In the genomic region with DNA sequence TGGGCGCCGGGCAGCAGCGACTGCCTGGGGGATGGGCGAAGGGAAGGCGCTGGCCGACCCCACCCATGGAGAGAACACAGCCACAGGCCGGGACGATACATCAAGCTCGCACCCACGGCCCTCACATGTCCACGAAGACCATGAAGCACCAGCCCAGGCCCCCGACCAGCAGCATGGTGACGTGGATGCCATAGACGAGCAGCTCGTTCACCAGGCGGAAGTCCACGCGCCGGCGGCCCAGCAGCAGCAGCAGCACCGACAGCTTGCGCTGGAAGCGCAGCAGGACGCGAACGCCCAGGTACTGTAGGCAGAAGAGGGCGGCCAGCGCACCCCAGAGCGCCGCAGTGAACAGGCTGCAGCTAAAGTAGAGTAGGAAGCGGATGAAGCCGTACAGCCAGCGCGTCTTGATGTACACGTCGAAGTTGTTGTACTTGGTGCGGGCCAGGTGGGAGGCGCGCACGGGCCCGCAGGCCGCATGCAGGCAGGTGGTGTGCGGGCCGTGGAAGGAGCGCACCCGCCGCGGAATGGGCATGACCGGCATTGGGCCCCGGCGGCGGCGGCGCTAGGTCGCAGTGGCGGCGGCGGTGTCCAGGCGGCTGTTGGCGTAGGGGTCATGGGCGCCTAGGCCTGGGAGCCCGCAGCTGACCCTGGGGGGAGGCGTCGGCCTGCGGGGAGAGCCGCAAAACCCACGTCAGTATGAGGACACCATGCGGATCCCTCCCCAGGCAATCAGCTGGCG, we compare ENCODE assay signal across 1 cellular context.
TF ChIP-seq lines count a peak whose summit lies in the region.

No MANE protein-coding gene starts in this region.

TF ChIP-seq in GM23338, 12 proteins besides CTCF, POLR2A, EP300 and RAD21:
- TF ChIP-seq, protein P1, sequence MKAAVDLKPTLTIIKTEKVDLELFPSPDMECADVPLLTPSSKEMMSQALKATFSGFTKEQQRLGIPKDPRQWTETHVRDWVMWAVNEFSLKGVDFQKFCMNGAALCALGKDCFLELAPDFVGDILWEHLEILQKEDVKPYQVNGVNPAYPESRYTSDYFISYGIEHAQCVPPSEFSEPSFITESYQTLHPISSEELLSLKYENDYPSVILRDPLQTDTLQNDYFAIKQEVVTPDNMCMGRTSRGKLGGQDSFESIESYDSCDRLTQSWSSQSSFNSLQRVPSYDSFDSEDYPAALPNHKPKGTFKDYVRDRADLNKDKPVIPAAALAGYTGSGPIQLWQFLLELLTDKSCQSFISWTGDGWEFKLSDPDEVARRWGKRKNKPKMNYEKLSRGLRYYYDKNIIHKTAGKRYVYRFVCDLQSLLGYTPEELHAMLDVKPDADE (IDR thresholded peaks at IDR 0.05), result no peak
- TF ChIP-seq JUNB (IDR thresholded peaks at IDR 0.05; ENCODE audit: unreplicated experiment), result no peak
- TF ChIP-seq STAT1 (IDR thresholded peaks at IDR 0.05; ENCODE audit: unreplicated experiment), result no peak
- no peak for TF ChIP-seq EZH2phosphoT487 (IDR thresholded peaks at IDR 0.05; ENCODE audit: unreplicated experiment)
- TF ChIP-seq, protein P2, sequence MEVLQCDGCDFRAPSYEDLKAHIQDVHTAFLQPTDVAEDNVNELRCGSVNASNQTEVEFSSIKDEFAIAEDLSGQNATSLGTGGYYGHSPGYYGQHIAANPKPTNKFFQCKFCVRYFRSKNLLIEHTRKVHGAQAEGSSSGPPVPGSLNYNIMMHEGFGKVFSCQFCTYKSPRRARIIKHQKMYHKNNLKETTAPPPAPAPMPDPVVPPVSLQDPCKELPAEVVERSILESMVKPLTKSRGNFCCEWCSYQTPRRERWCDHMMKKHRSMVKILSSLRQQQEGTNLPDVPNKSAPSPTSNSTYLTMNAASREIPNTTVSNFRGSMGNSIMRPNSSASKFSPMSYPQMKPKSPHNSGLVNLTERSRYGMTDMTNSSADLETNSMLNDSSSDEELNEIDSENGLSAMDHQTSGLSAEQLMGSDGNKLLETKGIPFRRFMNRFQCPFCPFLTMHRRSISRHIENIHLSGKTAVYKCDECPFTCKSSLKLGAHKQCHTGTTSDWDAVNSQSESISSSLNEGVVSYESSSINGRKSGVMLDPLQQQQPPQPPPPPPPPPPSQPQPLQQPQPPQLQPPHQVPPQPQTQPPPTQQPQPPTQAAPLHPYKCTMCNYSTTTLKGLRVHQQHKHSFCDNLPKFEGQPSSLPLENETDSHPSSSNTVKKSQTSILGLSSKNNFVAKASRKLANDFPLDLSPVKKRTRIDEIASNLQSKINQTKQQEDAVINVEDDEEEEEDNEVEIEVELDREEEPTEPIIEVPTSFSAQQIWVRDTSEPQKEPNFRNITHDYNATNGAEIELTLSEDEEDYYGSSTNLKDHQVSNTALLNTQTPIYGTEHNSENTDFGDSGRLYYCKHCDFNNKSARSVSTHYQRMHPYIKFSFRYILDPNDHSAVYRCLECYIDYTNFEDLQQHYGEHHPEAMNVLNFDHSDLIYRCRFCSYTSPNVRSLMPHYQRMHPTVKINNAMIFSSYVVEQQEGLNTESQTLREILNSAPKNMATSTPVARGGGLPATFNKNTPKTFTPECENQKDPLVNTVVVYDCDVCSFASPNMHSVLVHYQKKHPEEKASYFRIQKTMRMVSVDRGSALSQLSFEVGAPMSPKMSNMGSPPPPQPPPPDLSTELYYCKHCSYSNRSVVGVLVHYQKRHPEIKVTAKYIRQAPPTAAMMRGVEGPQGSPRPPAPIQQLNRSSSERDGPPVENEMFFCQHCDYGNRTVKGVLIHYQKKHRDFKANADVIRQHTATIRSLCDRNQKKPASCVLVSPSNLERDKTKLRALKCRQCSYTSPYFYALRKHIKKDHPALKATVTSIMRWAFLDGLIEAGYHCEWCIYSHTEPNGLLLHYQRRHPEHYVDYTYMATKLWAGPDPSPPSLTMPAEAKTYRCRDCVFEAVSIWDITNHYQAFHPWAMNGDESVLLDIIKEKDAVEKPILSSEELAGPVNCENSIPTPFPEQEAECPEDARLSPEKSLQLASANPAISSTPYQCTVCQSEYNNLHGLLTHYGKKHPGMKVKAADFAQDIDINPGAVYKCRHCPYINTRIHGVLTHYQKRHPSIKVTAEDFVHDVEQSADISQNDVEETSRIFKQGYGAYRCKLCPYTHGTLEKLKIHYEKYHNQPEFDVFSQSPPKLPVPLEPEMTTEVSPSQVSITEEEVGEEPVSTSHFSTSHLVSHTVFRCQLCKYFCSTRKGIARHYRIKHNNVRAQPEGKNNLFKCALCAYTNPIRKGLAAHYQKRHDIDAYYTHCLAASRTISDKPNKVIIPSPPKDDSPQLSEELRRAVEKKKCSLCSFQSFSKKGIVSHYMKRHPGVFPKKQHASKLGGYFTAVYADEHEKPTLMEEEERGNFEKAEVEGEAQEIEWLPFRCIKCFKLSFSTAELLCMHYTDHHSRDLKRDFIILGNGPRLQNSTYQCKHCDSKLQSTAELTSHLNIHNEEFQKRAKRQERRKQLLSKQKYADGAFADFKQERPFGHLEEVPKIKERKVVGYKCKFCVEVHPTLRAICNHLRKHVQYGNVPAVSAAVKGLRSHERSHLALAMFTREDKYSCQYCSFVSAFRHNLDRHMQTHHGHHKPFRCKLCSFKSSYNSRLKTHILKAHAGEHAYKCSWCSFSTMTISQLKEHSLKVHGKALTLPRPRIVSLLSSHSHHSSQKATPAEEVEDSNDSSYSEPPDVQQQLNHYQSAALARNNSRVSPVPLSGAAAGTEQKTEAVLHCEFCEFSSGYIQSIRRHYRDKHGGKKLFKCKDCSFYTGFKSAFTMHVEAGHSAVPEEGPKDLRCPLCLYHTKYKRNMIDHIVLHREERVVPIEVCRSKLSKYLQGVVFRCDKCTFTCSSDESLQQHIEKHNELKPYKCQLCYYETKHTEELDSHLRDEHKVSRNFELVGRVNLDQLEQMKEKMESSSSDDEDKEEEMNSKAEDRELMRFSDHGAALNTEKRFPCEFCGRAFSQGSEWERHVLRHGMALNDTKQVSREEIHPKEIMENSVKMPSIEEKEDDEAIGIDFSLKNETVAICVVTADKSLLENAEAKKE (CRISPR knock-in tag; IDR thresholded peaks at IDR 0.05), result no peak
- TF ChIP-seq NANOG (IDR thresholded peaks at IDR 0.05; ENCODE audit: borderline replicate concordance), result no peak
- no peak for TF ChIP-seq POLR2AphosphoS5 (IDR thresholded peaks at IDR 0.05; ENCODE audit: low read depth)
- TF ChIP-seq ZNF114 (CRISPR knock-in tag; IDR thresholded peaks at IDR 0.05), result no peak
- no peak for TF ChIP-seq EZH2 (IDR thresholded peaks at IDR 0.05; ENCODE audit: low read depth, unreplicated experiment)
- no peak for TF ChIP-seq CREB1 (CRISPR knock-in tag; IDR thresholded peaks at IDR 0.05; ENCODE audit: low read depth)
- TF ChIP-seq, protein P3, sequence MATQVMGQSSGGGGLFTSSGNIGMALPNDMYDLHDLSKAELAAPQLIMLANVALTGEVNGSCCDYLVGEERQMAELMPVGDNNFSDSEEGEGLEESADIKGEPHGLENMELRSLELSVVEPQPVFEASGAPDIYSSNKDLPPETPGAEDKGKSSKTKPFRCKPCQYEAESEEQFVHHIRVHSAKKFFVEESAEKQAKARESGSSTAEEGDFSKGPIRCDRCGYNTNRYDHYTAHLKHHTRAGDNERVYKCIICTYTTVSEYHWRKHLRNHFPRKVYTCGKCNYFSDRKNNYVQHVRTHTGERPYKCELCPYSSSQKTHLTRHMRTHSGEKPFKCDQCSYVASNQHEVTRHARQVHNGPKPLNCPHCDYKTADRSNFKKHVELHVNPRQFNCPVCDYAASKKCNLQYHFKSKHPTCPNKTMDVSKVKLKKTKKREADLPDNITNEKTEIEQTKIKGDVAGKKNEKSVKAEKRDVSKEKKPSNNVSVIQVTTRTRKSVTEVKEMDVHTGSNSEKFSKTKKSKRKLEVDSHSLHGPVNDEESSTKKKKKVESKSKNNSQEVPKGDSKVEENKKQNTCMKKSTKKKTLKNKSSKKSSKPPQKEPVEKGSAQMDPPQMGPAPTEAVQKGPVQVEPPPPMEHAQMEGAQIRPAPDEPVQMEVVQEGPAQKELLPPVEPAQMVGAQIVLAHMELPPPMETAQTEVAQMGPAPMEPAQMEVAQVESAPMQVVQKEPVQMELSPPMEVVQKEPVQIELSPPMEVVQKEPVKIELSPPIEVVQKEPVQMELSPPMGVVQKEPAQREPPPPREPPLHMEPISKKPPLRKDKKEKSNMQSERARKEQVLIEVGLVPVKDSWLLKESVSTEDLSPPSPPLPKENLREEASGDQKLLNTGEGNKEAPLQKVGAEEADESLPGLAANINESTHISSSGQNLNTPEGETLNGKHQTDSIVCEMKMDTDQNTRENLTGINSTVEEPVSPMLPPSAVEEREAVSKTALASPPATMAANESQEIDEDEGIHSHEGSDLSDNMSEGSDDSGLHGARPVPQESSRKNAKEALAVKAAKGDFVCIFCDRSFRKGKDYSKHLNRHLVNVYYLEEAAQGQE (IDR thresholded peaks at IDR 0.05; ENCODE audit: unreplicated experiment), result no peak
- no peak for TF ChIP-seq ZNF331 (CRISPR knock-in tag; IDR thresholded peaks at IDR 0.05; ENCODE audit: low read depth)
